ENCODE assay signal across 8 cellular contexts in the genomic region with DNA sequence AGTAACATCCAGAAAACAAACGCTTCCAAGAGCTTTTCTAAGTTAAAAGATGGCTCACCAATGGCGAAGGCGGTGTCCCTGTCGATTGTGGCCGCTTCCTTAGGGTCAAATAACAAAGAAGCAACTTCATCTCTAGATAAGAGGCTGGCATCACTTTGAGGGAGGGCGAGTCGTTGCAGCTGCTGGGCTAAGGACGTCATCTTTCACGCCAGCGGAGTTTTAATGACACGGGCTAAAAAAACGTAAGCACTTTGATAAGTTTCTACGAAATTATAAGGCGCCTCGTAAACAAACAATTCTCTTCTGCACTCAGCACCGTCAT. TPM values are rescaled to one million over a fixed set of nuclear protein-coding genes. Genes with fewer than 3 reads are reported as not detected.
DNase-seq lines count a peak whose midpoint lies in the region; ATAC-seq, FAIRE-seq and TF ChIP-seq lines count a peak whose summit lies in the region.

No MANE protein-coding gene starts in this region.

- ATAC-seq in GM21717 (IDR thresholded peaks at IDR 0.05; ENCODE audit: unreplicated experiment): peak; percentile 3
- peak; percentile 2; the same call in 1 of the 2 replicates for ATAC-seq in Panc1
- ATAC-seq in naive thymus-derived CD4-positive, alpha-beta T cell: peak; percentile 58

- no peak for DNase-seq in D721Med (ENCODE audit: insufficient read length, low spot score)
- no peak for DNase-seq in Panc1 (ENCODE audit: low read depth, low spot score)
- peak in 1 of 3 donors; percentile 5 for DNase-seq in effector memory CD4-positive, alpha-beta T cell
- peak in 1 of 9 donors; percentile 57 for DNase-seq in naive thymus-derived CD4-positive, alpha-beta T cell
- no peak for DNase-seq in NCI-H510A treated with DMSO at 0.1 percent for 48 hours (lab: John Stamatoyannopoulos, UW)
- no peak for DNase-seq in GM12892 (ENCODE audit: insufficient read length)
- DNase-seq in GDM1 (lab: John Stamatoyannopoulos, UW): no peak

- no peaks in the 10 kb centered on the region for H3K9me3 Mint-ChIP-seq in naive thymus-derived CD4-positive, alpha-beta T cell

- TF ChIP-seq POLR2A in GM12892 (IDR thresholded peaks at IDR 0.05; ENCODE audit: low read depth, low read length): no peak

- H3K4me1 Mint-ChIP-seq in naive thymus-derived CD4-positive, alpha-beta T cell: peaks cover 20 to 49% (median 32%) of the 10 kb centered on the region in 7 donors

- H3K4me3 ChIP-seq in Panc1 (ENCODE audit: low read depth in 2 of 2, low read length in 2 of 2): peak overlapping the region; percentile 80 to 98
- peak overlapping the region; percentile 99 for H3K4me3 ChIP-seq in effector memory CD4-positive, alpha-beta T cell (ENCODE audit: insufficient read depth, low read depth, low read length, poor library complexity, severe bottlenecking)
- H3K4me3 ChIP-seq in naive thymus-derived CD4-positive, alpha-beta T cell (ENCODE audit: low read length): peak overlapping the region; percentile 88

- peaks cover 4 to 14% (median 10%) of the 10 kb centered on the region in 5 donors for H3K27me3 Mint-ChIP-seq in naive thymus-derived CD4-positive, alpha-beta T cell

- POLR2A ChIA-PET in Panc1 (lab: Charles Lee): interaction anchor here (0.7 to 0.9 kb wide), 2 partner anchors 44 to 229 kb away, joined by 3 to 7 read pairs; no protein-coding TSS in a partner anchor
- POLR2A ChIA-PET in naive thymus-derived CD4-positive, alpha-beta T cell (lab: Charles Lee): interaction anchor here (0.6 to 0.9 kb wide), 2 partner anchors 191 to 316 kb away, joined by 3 to 6 read pairs; partner anchors contain the start of gene MTR

- in situ Hi-C loops in Panc1 (cut with HindIII; ENCODE audit: low pct_unique_long_range_greater_than_20kb, low sequenced_read_pairs): no loop called here

- H3K9me3 ChIP-seq in Panc1 (ENCODE audit: control insufficient read depth, insufficient read depth, low read depth, low read length): no peaks in the 10 kb centered on the region
- no peaks in the 10 kb centered on the region for H3K9me3 ChIP-seq in effector memory CD4-positive, alpha-beta T cell (ENCODE audit: control insufficient read depth, low read length)
- no peaks in the 10 kb centered on the region for H3K9me3 ChIP-seq in naive thymus-derived CD4-positive, alpha-beta T cell (ENCODE audit: control insufficient read depth in 2 of 3, low read length in 3 of 3)

- BruUV-seq in Panc1 (replicated peaks; lab: Mats Ljungman, UMichigan): TSS peak; percentile 88

- H3K27me3 ChIP-seq in Panc1 (ENCODE audit: control insufficient read depth, insufficient read depth, low read length): no peaks in the 10 kb centered on the region
- peaks cover 2% of the 10 kb centered on the region for H3K27me3 ChIP-seq in effector memory CD4-positive, alpha-beta T cell (replicated peaks; ENCODE audit: control insufficient read depth, insufficient read depth, low read length, poor library complexity, severe bottlenecking)
- peaks cover 0 to 3% of the 10 kb centered on the region in 2 donors for H3K27me3 ChIP-seq in naive thymus-derived CD4-positive, alpha-beta T cell (ENCODE audit: control insufficient read depth in 2 of 2, insufficient read depth in 2 of 2, low read length in 2 of 2)

- H3K4me1 ChIP-seq in Panc1 (ENCODE audit: control insufficient read depth, insufficient read depth, low read length): peaks cover 8% of the 10 kb centered on the region; the same call in 1 of the 2 replicates
- peaks cover 10% of the 10 kb centered on the region for H3K4me1 ChIP-seq in effector memory CD4-positive, alpha-beta T cell (ENCODE audit: control insufficient read depth, insufficient read depth, low read length, poor library complexity, severe bottlenecking)
- peaks cover 13 to 14% of the 10 kb centered on the region in 2 donors for H3K4me1 ChIP-seq in naive thymus-derived CD4-positive, alpha-beta T cell (ENCODE audit: control insufficient read depth in 2 of 2, insufficient read depth in 2 of 2, low read length in 2 of 2)

- H3K27ac Mint-ChIP-seq in naive thymus-derived CD4-positive, alpha-beta T cell: peak overlapping the region; percentile 93 to 98 (median 97)

- H3K36me3 Mint-ChIP-seq in naive thymus-derived CD4-positive, alpha-beta T cell: peaks cover 0 to 11% (median 4%) of the 10 kb centered on the region in 5 donors

- H3K4me3 Mint-ChIP-seq in naive thymus-derived CD4-positive, alpha-beta T cell: peak overlapping the region; percentile 91 to 99 (median 98)

- CTCF ChIA-PET in Panc1 (lab: Charles Lee): no interaction called here
- CTCF ChIA-PET in naive thymus-derived CD4-positive, alpha-beta T cell (lab: Charles Lee): no interaction called here

- peak; percentile 29 for FAIRE-seq in D721Med (lab: Jason Lieb, UNC)
- no peak for FAIRE-seq in GM12892 (lab: Jason Lieb, UNC)

- intact Hi-C loops in Panc1 (cut with micrococcal nuclease; ENCODE audit: unreplicated experiment): loop anchor here (10.0 kb wide), 1 partner anchor 171 kb away; no protein-coding TSS in a partner anchor
- intact Hi-C loops in naive thymus-derived CD4-positive, alpha-beta T cell (cut with micrococcal nuclease): loop anchor here (1.0 to 10.0 kb wide), 12 partner anchors 80 to 1099 kb away; partner anchors contain the start of genes MTR (in 2 of the 2), ACTN2 (in 1 of the 2), B3GALNT2 (in 1 of the 2) and GPR137B (in 1 of the 2)

- H3K27ac ChIP-seq in Panc1 (ENCODE audit: low read length): peak overlapping the region; percentile 87
- peak overlapping the region; percentile 69 for H3K27ac ChIP-seq in effector memory CD4-positive, alpha-beta T cell (ENCODE audit: insufficient read depth, low read length, poor library complexity, severe bottlenecking)
- H3K27ac ChIP-seq in naive thymus-derived CD4-positive, alpha-beta T cell (ENCODE audit: low read depth, low read length): peak overlapping the region; percentile 79

- TF ChIP-seq CTCF in D721Med (IDR thresholded peaks at IDR 0.05; ENCODE audit: insufficient read depth, missing control alignments) (no peak), Panc1 (IDR thresholded peaks at IDR 0.05) (no peak)

- peaks cover 7% of the 10 kb centered on the region for H3K36me3 ChIP-seq in Panc1 (ENCODE audit: control insufficient read depth, insufficient read depth, low read length)
- H3K36me3 ChIP-seq in effector memory CD4-positive, alpha-beta T cell (ENCODE audit: control insufficient read depth, insufficient read depth, low read length): peaks cover 18% of the 10 kb centered on the region
- H3K36me3 ChIP-seq in naive thymus-derived CD4-positive, alpha-beta T cell (ENCODE audit: control insufficient read depth in 2 of 3, insufficient read depth in 3 of 3, low read length in 3 of 3): peaks cover 0 to 27% (median 5%) of the 10 kb centered on the region in 3 experiments

RNA-seq across cellular contexts. Expression of gene HEATR1, which starts 0.5 kb away (rescaled TPM):
- 66.5 TPM for total RNA-seq in Panc1 (2021; ENCODE audit: unreplicated experiment)
- 13.5 TPM for polyA plus RNA-seq in Panc1 (2012; ENCODE audit: insufficient read length)
- 10 to 100 TPM; 29.3 to 58.7 (median 45.8) TPM for total RNA-seq in naive thymus-derived CD4-positive, alpha-beta T cell
- 10 to 100 TPM; 14.2 to 14.6 TPM for polyA plus RNA-seq in naive thymus-derived CD4-positive, alpha-beta T cell
- 23.9 TPM for polyA plus RNA-seq in GM12892 (2012; ENCODE audit: missing spikeins)

Comparison
In these comparisons a context has a peak if more than half of its experiments do, and no peak if none do; other contexts are left out.
1. ATAC-seq: peak in every context shown above with its lines; median percentile 58 in naive thymus-derived CD4-positive, alpha-beta T cell; 3 in GM21717; 2 in Panc1.